In the genomic region with DNA sequence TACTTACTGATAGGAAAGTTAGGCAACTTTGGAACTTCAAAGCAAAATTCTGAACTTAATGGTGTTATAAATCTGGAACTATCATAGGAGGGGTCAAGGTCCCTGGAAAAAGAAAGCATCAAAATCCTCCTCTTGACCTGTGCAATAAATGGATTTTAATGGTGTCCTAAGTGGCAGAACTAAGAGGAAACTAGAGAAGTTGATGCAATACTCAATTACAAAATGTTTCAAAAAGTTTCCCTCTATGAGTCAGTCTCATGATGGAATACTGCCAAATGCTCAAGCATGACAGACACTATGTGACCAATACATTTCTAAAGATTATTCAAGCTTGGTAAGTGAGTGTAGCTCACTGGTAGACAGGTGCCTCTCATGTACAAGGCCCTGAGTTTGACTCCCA, we compare ENCODE assay signal across 7 cellular contexts. TPM values are rescaled to one million over a fixed set of nuclear protein-coding genes. Genes with fewer than 3 reads are reported as not detected.
DNase-seq lines count a peak whose midpoint lies in the region; ATAC-seq, FAIRE-seq and TF ChIP-seq lines count a peak whose summit lies in the region.

No MANE protein-coding gene starts in this region.

- no peak for TF ChIP-seq CTCF in D721Med (IDR thresholded peaks at IDR 0.05; ENCODE audit: insufficient read depth, missing control alignments)

- peak; percentile 79 for DNase-seq in astrocyte of the hippocampus (ENCODE audit: low read depth, low spot score)
- peak; percentile 27 for DNase-seq in pulmonary artery endothelial cell (ENCODE audit: low read depth, low spot score)
- no peak for DNase-seq in mesenteric fat pad (ENCODE audit: low spot score)
- no peak for DNase-seq in D721Med (ENCODE audit: insufficient read length, low spot score)
- no peak for DNase-seq in GDM1 (lab: John Stamatoyannopoulos, UW)

- no peak for FAIRE-seq in D721Med (lab: Jason Lieb, UNC)

- ATAC-seq in GM18909 (IDR thresholded peaks at IDR 0.05; ENCODE audit: poor library complexity, unreplicated experiment) (peak; percentile 45), HG03342 (IDR thresholded peaks at IDR 0.05; ENCODE audit: unreplicated experiment) (peak; percentile 50)

RNA-seq across cellular contexts. Expression of a gene that starts 47.7 kb away (rescaled TPM):
- total RNA-seq in pulmonary artery endothelial cell (37.7 and 62.6 TPM in 2 replicates), mesenteric fat pad (94.4 TPM)

Comparison
In these comparisons a context has a peak if more than half of its experiments do, and no peak if none do; other contexts are left out.
1. DNase-seq: peak in astrocyte of the hippocampus (single experiment) and pulmonary artery endothelial cell (single experiment); none in mesenteric fat pad (single experiment), D721Med (single experiment) and GDM1 (single experiment).